Comparison of ENCODE assay signal across 11 cellular contexts in the genomic region with DNA sequence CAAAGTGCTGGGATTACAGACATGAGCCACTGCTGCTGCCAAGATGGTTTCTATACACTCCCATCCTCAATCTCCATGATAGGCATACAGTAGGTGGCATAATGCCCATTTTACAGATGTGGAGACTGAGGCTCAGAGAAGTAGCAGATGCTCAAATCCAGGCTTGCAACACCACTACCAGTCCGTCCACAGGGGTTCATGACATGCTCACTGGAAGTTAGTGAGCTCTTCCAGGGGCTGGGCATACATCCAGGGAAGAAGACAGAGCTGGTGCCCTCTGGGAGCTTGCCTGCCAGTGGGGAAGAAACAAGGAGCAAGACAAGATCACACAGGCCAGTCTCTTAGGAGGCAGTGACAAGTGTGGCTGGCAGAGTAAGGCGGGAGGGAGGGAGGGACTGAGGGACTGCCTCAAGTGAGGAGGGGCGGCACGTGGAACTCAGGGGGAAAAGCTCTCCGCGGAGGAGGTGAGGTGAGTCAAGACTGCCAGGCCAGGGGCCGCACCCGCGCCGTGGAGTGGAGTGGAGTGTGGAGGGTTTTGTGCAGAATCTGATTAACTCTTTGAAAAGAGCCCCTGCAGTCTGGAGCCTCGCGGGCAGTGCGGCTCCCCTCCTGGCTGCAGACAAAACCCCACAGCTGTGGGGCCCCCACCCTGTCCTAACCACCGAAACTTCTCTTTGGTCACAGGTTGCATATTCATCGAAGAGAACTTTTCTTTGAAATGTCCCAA. TPM values are rescaled to one million over a fixed set of nuclear protein-coding genes. Genes with fewer than 3 reads are reported as not detected.
DNase-seq lines count a peak whose midpoint lies in the region; ATAC-seq and TF ChIP-seq lines count a peak whose summit lies in the region.
"Had no signal": no experiment of that assay in that cellular context is flagged by ENCODE, and none has a peak within 500 bp of the region (broad histone marks: within the 10 kb centered on the region; RNA-seq: fewer than 3 reads in every experiment).

No MANE protein-coding gene starts in this region.

- H3K27ac ChIP-seq in 22Rv1 (peak overlapping the region; percentile 95), tibial nerve (peak overlapping the region in 2 of 4 donors; percentile 85 to 87), transverse colon (peak overlapping the region in 2 of 4 donors; percentile 68 to 81)
- H3K27ac ChIP-seq: BLaER1 treated with 17β-estradiol and CSF1 and Interleukin-3, amounts not matched to agents 10 nM and 100 nM had no signal

- DNase-seq in RPMI8226 (peak; percentile 81), fibroblast of peridontal ligament (ENCODE audit: extremely low read depth) (peak; percentile 48), NCI-H1092 treated with DMSO at 0.1 percent for 48 hours (lab: John Stamatoyannopoulos, UW) (no peak), tibial nerve (ENCODE audit: low spot score in 2 of 2) (no peak), transverse colon (no peak)
- DNase-seq: dermis blood vessel endothelial cell, NCI-H146 had no signal

- H3K9me3 ChIP-seq in tibial nerve, result no peaks in the 10 kb centered on the region
- H3K9me3 ChIP-seq in transverse colon, result no peaks in the 10 kb centered on the region
- H3K9me3 ChIP-seq: BLaER1 treated with 17β-estradiol and CSF1 and Interleukin-3, amounts not matched to agents 10 nM and 100 nM had no signal

- TF ChIP-seq POLR2A in tibial nerve (IDR thresholded peaks at IDR 0.05) (no peak), transverse colon (IDR thresholded peaks at IDR 0.05) (no peak)

- in situ Hi-C loops in transverse colon (cut with MboI; ENCODE audit: low pct_ligation_motif_present in 1 of 4, low pct_unique_long_range_greater_than_20kb in 1 of 4, low sequenced_read_pairs in 3 of 4), result loop anchor here in 2 of 4 donors (5.0 to 10.0 kb wide), 2 partner anchors 53 to 56 kb away; no protein-coding TSS in a partner anchor

- no peaks in the 10 kb centered on the region for H3K27me3 ChIP-seq in tibial nerve
- no peaks in the 10 kb centered on the region for H3K27me3 ChIP-seq in transverse colon
- H3K27me3 ChIP-seq: BLaER1 treated with 17β-estradiol and CSF1 and Interleukin-3, amounts not matched to agents 10 nM and 100 nM had no signal

- H3K36me3 ChIP-seq in tibial nerve, result peaks cover 0 to 44% (median 2%) of the 10 kb centered on the region in 3 donors
- peaks cover 0 to 10% (median 0%) of the 10 kb centered on the region in 4 donors for H3K36me3 ChIP-seq in transverse colon

- H3K4me1 ChIP-seq in tibial nerve (peaks cover 3 to 54% (median 34%) of the 10 kb centered on the region in 4 donors), transverse colon (peaks cover 3 to 29% (median 17%) of the 10 kb centered on the region in 4 donors)

- WGBS in tibial nerve, 2 donors, result 60% methylated on average over 15 of the region's 15 CpGs
- 74% methylated on average over 15 of the region's 15 CpGs; no CpG with 5 or more reads in 1 of the 2 donors for WGBS in transverse colon (ENCODE audit: low coverage in 1 of 2), 2 donors

- H3K4me3 ChIP-seq in tibial nerve, result no peak overlapping the region
- no peak overlapping the region for H3K4me3 ChIP-seq in transverse colon
- H3K4me3 ChIP-seq: BLaER1 treated with 17β-estradiol and CSF1 and Interleukin-3, amounts not matched to agents 10 nM and 100 nM had no signal

- intact Hi-C loops in transverse colon (cut with DNase I; ENCODE audit: low total_unique reads), result no loop called here

- no peak for TF ChIP-seq EP300 in tibial nerve (IDR thresholded peaks at IDR 0.05)
- TF ChIP-seq EP300 in transverse colon (IDR thresholded peaks at IDR 0.05; ENCODE audit: low read depth), result no peak

- ATAC-seq in GM19395 (IDR thresholded peaks at IDR 0.05; ENCODE audit: unreplicated experiment) (peak; percentile 71), HG02623 (IDR thresholded peaks at IDR 0.05; ENCODE audit: unreplicated experiment) (no peak)

- TF ChIP-seq CTCF in 22Rv1 (IDR thresholded peaks at IDR 0.05), result no peak
- TF ChIP-seq CTCF in tibial nerve (IDR thresholded peaks at IDR 0.05), result no peak
- no peak for TF ChIP-seq CTCF in transverse colon (IDR thresholded peaks at IDR 0.05)

RNA-seq across cellular contexts. Expression of gene SREBF1, which starts 27.9 kb away (rescaled TPM):
- total RNA-seq in tibial nerve, result 100 to 1,000 TPM; 115 to 253 (median 191) TPM
- 100 to 1,000 TPM in 3 of 4 donors, 10 to 100 TPM in 1; 45.7 to 206 (median 148) TPM for total RNA-seq in transverse colon

Comparison
In these comparisons a context has a peak if more than half of its experiments do, and no peak if none do; other contexts are left out.
1. DNase-seq: peak in RPMI8226 (single experiment) and fibroblast of peridontal ligament (single experiment); none in NCI-H1092 treated with DMSO at 0.1 percent for 48 hours (single experiment), tibial nerve (0 of 2) and transverse colon (single experiment).